Comparison of ENCODE assay signal across 1 cellular context in the genomic region with DNA sequence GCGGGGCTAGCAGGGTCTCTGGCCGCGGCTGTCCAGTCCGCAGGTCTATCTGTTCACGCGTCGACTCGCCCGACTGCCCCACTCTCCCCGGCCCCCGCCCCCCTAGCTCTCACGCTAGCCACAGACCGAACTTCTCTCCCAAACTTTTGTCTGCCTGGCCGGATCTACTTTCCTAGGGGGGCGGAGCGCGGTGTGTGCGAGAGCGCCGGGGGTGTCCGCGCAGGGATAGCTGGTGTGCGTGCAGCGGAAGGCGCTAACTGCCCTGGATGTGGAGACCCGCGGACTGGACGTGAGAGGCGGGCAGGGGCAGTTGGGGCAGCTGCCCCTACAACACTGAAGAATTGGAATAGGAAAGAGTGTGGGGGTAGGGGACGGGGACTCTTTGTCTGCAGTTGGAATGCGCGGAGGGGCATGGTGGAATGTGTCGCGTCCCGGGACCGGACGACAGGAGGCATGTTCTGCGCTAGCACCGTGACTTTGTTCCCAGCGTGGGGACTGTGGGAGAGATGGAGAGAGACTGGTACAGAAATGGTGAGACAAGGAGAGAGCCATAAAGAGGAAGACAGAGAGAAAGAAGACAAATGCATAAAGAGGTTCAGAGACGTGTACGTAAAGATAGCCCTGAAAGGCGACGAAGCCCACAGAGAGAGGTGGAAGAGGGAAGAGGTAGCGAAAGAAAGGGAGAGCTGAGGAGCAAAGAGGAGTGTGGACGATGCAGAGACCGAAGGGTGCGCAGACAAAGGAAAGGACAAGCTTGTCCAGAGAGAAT.
TF ChIP-seq lines count a peak whose summit lies in the region.

Gene AJUBA, minus strand, starts transcription at position 75 of the 769 bp plus-strand sequence. CDS start 285 bp downstream, outside the sequence.

TF ChIP-seq in K562, 482 proteins besides CTCF, POLR2A, EP300 and RAD21 (continued from another document and continues in another):
- TF ChIP-seq ZNF764 (CRISPR knock-in tag; IDR thresholded peaks at IDR 0.05; ENCODE audit: low read depth): no peak
- TF ChIP-seq GMEB1 (CRISPR knock-in tag; IDR thresholded peaks at IDR 0.05): peak; percentile 68
- TF ChIP-seq ZNF79 (CRISPR knock-in tag; IDR thresholded peaks at IDR 0.05; ENCODE audit: low read depth): no peak
- TF ChIP-seq KLF1 (tag; IDR thresholded peaks at IDR 0.05): no peak
- peak; percentile 82 for TF ChIP-seq SAP30 (IDR thresholded peaks at IDR 0.05; ENCODE audit: borderline replicate concordance, insufficient read depth, low read depth, low read length, poor library complexity, severe bottlenecking)
- no peak for TF ChIP-seq ZNF77 (CRISPR knock-in tag; IDR thresholded peaks at IDR 0.05)
- TF ChIP-seq ESRRB (CRISPR knock-in tag; IDR thresholded peaks at IDR 0.05; ENCODE audit: borderline replicate concordance): no peak
- TF ChIP-seq MCM7 (IDR thresholded peaks at IDR 0.05): peak; percentile 55 to 83; a peak in 1 of 4 replicates
- TF ChIP-seq MCM3 (IDR thresholded peaks at IDR 0.05): 0 out of 2 replicates have a peak, but pooled peaks have one; percentile 56
- 0 out of 2 replicates have a peak, but pooled peaks have one; percentile 24 for TF ChIP-seq CREB1 (IDR thresholded peaks at IDR 0.05)
- TF ChIP-seq CREB1 (CRISPR knock-in tag; IDR thresholded peaks at IDR 0.05): peak; percentile 80
- no peak for TF ChIP-seq SPI1 (IDR thresholded peaks at IDR 0.05; ENCODE audit: borderline replicate concordance, low read depth, low read length)
- no peak for TF ChIP-seq E2F3 (CRISPR knock-in tag; IDR thresholded peaks at IDR 0.05)
- TF ChIP-seq ZBTB1 (CRISPR knock-in tag; IDR thresholded peaks at IDR 0.05; ENCODE audit: borderline replicate concordance, low read depth): 0 out of 2 replicates have a peak, but pooled peaks have one; percentile 29
- TF ChIP-seq POLR2B (IDR thresholded peaks at IDR 0.05; ENCODE audit: low read depth, partially characterized antibody): peak; percentile 45
- peak; percentile 77 for TF ChIP-seq DIDO1 (tag; IDR thresholded peaks at IDR 0.05; ENCODE audit: low read depth)
- TF ChIP-seq NUFIP1 (IDR thresholded peaks at IDR 0.05; ENCODE audit: partially characterized antibody): no peak
- peak; percentile 26 for TF ChIP-seq NCOA4 (IDR thresholded peaks at IDR 0.05; ENCODE audit: partially characterized antibody)
- TF ChIP-seq SIN3B (IDR thresholded peaks at IDR 0.05; ENCODE audit: low read depth): peak; percentile 62; the same call in 1 of the 2 replicates
- no peak for TF ChIP-seq CCAR2 (IDR thresholded peaks at IDR 0.05; ENCODE audit: low read depth, low read length)
- TF ChIP-seq ZBTB40 (IDR thresholded peaks at IDR 0.05): peak; percentile 77
- TF ChIP-seq ZBTB40 (CRISPR knock-in tag; IDR thresholded peaks at IDR 0.05): no peak
- peak; percentile 99 for TF ChIP-seq TEAD2 (tag; IDR thresholded peaks at IDR 0.05)
- TF ChIP-seq MAFK (IDR thresholded peaks at IDR 0.05; ENCODE audit: low read length): 0 out of 2 replicates have a peak, but pooled peaks have one; percentile 5
- TF ChIP-seq CHD2 (IDR thresholded peaks at IDR 0.05; ENCODE audit: low read depth, low read length): peak; percentile 90
- no peak; the same call in 1 of the 2 replicates for TF ChIP-seq ATF1 (CRISPR knock-in tag; IDR thresholded peaks at IDR 0.05)
- TF ChIP-seq ATF1 (tag; IDR thresholded peaks at IDR 0.05): peak; percentile 93
- no peak for TF ChIP-seq ETV6 (IDR thresholded peaks at IDR 0.05; ENCODE audit: borderline replicate concordance in 1 of 2, low read depth in 2 of 2, low read length in 1 of 2)
- no peak for TF ChIP-seq ETV6 (CRISPR knock-in tag; IDR thresholded peaks at IDR 0.05; ENCODE audit: borderline replicate concordance)
- 0 out of 2 replicates have a peak, but pooled peaks have one; percentile 49 for TF ChIP-seq ZSCAN29 (IDR thresholded peaks at IDR 0.05)
- TF ChIP-seq GATAD2B (IDR thresholded peaks at IDR 0.05; ENCODE audit: borderline replicate concordance): no peak; the same call in 1 of the 2 replicates
- TF ChIP-seq, protein P1, sequence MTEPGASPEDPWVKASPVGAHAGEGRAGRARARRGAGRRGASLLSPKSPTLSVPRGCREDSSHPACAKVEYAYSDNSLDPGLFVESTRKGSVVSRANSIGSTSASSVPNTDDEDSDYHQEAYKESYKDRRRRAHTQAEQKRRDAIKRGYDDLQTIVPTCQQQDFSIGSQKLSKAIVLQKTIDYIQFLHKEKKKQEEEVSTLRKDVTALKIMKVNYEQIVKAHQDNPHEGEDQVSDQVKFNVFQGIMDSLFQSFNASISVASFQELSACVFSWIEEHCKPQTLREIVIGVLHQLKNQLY (CRISPR knock-in tag; conservative IDR thresholded peaks at IDR 0.05): no peak
- peak; percentile 31 for TF ChIP-seq SMAD1 (IDR thresholded peaks at IDR 0.05; ENCODE audit: low read depth, low read length, partially characterized antibody)
- no peak for TF ChIP-seq NFE2 (IDR thresholded peaks at IDR 0.05; ENCODE audit: low read depth)
- TF ChIP-seq KDM1A (IDR thresholded peaks at IDR 0.05): peak; percentile 52 to 74; a peak in 3 of 4 replicates
- TF ChIP-seq, protein P2, sequence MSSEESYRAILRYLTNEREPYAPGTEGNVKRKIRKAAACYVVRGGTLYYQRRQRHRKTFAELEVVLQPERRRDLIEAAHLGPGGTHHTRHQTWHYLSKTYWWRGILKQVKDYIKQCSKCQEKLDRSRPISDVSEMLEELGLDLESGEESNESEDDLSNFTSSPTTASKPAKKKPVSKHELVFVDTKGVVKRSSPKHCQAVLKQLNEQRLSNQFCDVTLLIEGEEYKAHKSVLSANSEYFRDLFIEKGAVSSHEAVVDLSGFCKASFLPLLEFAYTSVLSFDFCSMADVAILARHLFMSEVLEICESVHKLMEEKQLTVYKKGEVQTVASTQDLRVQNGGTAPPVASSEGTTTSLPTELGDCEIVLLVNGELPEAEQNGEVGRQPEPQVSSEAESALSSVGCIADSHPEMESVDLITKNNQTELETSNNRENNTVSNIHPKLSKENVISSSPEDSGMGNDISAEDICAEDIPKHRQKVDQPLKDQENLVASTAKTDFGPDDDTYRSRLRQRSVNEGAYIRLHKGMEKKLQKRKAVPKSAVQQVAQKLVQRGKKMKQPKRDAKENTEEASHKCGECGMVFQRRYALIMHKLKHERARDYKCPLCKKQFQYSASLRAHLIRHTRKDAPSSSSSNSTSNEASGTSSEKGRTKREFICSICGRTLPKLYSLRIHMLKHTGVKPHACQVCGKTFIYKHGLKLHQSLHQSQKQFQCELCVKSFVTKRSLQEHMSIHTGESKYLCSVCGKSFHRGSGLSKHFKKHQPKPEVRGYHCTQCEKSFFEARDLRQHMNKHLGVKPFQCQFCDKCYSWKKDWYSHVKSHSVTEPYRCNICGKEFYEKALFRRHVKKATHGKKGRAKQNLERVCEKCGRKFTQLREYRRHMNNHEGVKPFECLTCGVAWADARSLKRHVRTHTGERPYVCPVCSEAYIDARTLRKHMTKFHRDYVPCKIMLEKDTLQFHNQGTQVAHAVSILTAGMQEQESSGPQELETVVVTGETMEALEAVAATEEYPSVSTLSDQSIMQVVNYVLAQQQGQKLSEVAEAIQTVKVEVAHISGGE (CRISPR knock-in tag; IDR thresholded peaks at IDR 0.05): 0 out of 6 replicates have a peak, but pooled peaks of 1 of the 3 experiments have one; percentile 43
- peak; percentile 99 to 100 for TF ChIP-seq TEAD1 (CRISPR knock-in tag; IDR thresholded peaks at IDR 0.05)
- TF ChIP-seq BRCA1 (IDR thresholded peaks at IDR 0.05): no peak
- TF ChIP-seq BRCA1 (CRISPR knock-in tag; IDR thresholded peaks at IDR 0.05): no peak
- TF ChIP-seq CXXC5 (CRISPR knock-in tag; IDR thresholded peaks at IDR 0.05): peak; percentile 98
- no peak for TF ChIP-seq IFI16 (CRISPR knock-in tag; IDR thresholded peaks at IDR 0.05)
- TF ChIP-seq ZNF24 (IDR thresholded peaks at IDR 0.05): peak; percentile 47; the same call in 1 of the 2 replicates
- peak; percentile 45; the same call in 1 of the 2 replicates for TF ChIP-seq HDAC8 (tag; IDR thresholded peaks at IDR 0.05)
- no peak for TF ChIP-seq BACH1 (tag; IDR thresholded peaks at IDR 0.05)
- TF ChIP-seq ZFP36 (IDR thresholded peaks at IDR 0.05; ENCODE audit: low read depth, low read length, partially characterized antibody): no peak
- TF ChIP-seq ZNF140 (CRISPR knock-in tag; IDR thresholded peaks at IDR 0.05): no peak
- TF ChIP-seq, protein P3, sequence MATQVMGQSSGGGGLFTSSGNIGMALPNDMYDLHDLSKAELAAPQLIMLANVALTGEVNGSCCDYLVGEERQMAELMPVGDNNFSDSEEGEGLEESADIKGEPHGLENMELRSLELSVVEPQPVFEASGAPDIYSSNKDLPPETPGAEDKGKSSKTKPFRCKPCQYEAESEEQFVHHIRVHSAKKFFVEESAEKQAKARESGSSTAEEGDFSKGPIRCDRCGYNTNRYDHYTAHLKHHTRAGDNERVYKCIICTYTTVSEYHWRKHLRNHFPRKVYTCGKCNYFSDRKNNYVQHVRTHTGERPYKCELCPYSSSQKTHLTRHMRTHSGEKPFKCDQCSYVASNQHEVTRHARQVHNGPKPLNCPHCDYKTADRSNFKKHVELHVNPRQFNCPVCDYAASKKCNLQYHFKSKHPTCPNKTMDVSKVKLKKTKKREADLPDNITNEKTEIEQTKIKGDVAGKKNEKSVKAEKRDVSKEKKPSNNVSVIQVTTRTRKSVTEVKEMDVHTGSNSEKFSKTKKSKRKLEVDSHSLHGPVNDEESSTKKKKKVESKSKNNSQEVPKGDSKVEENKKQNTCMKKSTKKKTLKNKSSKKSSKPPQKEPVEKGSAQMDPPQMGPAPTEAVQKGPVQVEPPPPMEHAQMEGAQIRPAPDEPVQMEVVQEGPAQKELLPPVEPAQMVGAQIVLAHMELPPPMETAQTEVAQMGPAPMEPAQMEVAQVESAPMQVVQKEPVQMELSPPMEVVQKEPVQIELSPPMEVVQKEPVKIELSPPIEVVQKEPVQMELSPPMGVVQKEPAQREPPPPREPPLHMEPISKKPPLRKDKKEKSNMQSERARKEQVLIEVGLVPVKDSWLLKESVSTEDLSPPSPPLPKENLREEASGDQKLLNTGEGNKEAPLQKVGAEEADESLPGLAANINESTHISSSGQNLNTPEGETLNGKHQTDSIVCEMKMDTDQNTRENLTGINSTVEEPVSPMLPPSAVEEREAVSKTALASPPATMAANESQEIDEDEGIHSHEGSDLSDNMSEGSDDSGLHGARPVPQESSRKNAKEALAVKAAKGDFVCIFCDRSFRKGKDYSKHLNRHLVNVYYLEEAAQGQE (CRISPR knock-in tag; IDR thresholded peaks at IDR 0.05; ENCODE audit: low read depth): no peak; the same call in 1 of the 2 replicates
- TF ChIP-seq FOXJ2 (tag; IDR thresholded peaks at IDR 0.05): no peak
